ENCODE assay signal across 10 cellular contexts in genomic region chr17:36950027-36950426, GRCh38. TPM values are rescaled to one million over a fixed set of nuclear protein-coding genes. Genes with fewer than 3 reads are reported as not detected.
DNase-seq lines count a peak whose midpoint lies in the region; ATAC-seq lines count a peak whose summit lies in the region.
"Had no signal": no experiment of that assay in that cellular context is flagged by ENCODE, and none has a peak within 500 bp of the region (broad histone marks: within the 10 kb centered on the region; RNA-seq: fewer than 3 reads in every experiment).

No MANE protein-coding gene starts in this region.

- POLR2A ChIA-PET in activated CD4-positive, alpha-beta memory T cell treated with anti-CD3 and anti-CD28 coated beads, Interleukin-2, amount 10 ng/mL, durations not matched to agents 7 days and 5 days (lab: Charles Lee), result interaction anchor here (0.7 to 2.2 kb wide), 6 partner anchors 11 to 409 kb away, joined by 4 to 8 read pairs (median 6); no protein-coding TSS in a partner anchor

- H3K27ac ChIP-seq in iPS-18a (ENCODE audit: low read length), result no peak overlapping the region

- H3K4me3 Mint-ChIP-seq in T-helper 1 cell treated with Interleukin-12 subunit alpha and Interleukin-12 subunit beta and Interleukin-4 antibody, amounts not matched to agents 30 μg/mL and 1 μg/mL, for 36 hours, result peak overlapping the region; percentile 96
- H3K4me3 Mint-ChIP-seq in activated CD4-positive, alpha-beta memory T cell treated with anti-CD3 and anti-CD28 coated beads, Interleukin-2, amount 10 ng/mL, durations not matched to agents 7 days and 5 days, result peak overlapping the region; percentile 91
- H3K4me3 Mint-ChIP-seq in stimulated activated memory B cell treated with anti-CD40 and anti-IgM and Interleukin-4, amounts not matched to agents 10 μg/mL and 1 μg/mL and 100 μg/mL, for 72 hours, result peak overlapping the region; percentile 88

- H3K27me3 Mint-ChIP-seq in T-helper 1 cell treated with Interleukin-12 subunit alpha and Interleukin-12 subunit beta and Interleukin-4 antibody, amounts not matched to agents 30 μg/mL and 1 μg/mL, for 36 hours (ENCODE audit: low read depth), result peaks cover 37% of the 10 kb centered on the region
- peaks cover 31% of the 10 kb centered on the region for H3K27me3 Mint-ChIP-seq in activated CD4-positive, alpha-beta memory T cell treated with anti-CD3 and anti-CD28 coated beads, Interleukin-2, amount 10 ng/mL, durations not matched to agents 7 days and 5 days
- peaks cover 29% of the 10 kb centered on the region for H3K27me3 Mint-ChIP-seq in stimulated activated memory B cell treated with anti-CD40 and anti-IgM and Interleukin-4, amounts not matched to agents 10 μg/mL and 1 μg/mL and 100 μg/mL, for 72 hours

- peaks cover 47% of the 10 kb centered on the region for H3K27me3 ChIP-seq in iPS-18a (ENCODE audit: control insufficient read depth, insufficient read depth, low read length)

- H3K9me3 ChIP-seq in iPS-18a (ENCODE audit: control insufficient read depth, low read depth, low read length), result no peaks in the 10 kb centered on the region

- H3K9me3 Mint-ChIP-seq in T-helper 1 cell treated with Interleukin-12 subunit alpha and Interleukin-12 subunit beta and Interleukin-4 antibody, amounts not matched to agents 30 μg/mL and 1 μg/mL, for 36 hours, result no peaks in the 10 kb centered on the region
- H3K9me3 Mint-ChIP-seq in activated CD4-positive, alpha-beta memory T cell treated with anti-CD3 and anti-CD28 coated beads, Interleukin-2, amount 10 ng/mL, durations not matched to agents 7 days and 5 days, result no peaks in the 10 kb centered on the region
- H3K9me3 Mint-ChIP-seq in stimulated activated memory B cell treated with anti-CD40 and anti-IgM and Interleukin-4, amounts not matched to agents 10 μg/mL and 1 μg/mL and 100 μg/mL, for 72 hours, result no peaks in the 10 kb centered on the region

- peaks cover 34% of the 10 kb centered on the region for H3K36me3 ChIP-seq in iPS-18a (ENCODE audit: control insufficient read depth, low read depth, low read length)

- CTCF ChIA-PET in activated CD4-positive, alpha-beta memory T cell treated with anti-CD3 and anti-CD28 coated beads, Interleukin-2, amount 10 ng/mL, durations not matched to agents 7 days and 5 days (lab: Charles Lee), result interaction anchor here (0.6 to 1.3 kb wide), 2 partner anchors 21 to 97 kb away, joined by 3 read pairs; no protein-coding TSS in a partner anchor

- H3K4me1 Mint-ChIP-seq in T-helper 1 cell treated with Interleukin-12 subunit alpha and Interleukin-12 subunit beta and Interleukin-4 antibody, amounts not matched to agents 30 μg/mL and 1 μg/mL, for 36 hours (ENCODE audit: low read depth), result peaks cover 49% of the 10 kb centered on the region
- peaks cover 52% of the 10 kb centered on the region for H3K4me1 Mint-ChIP-seq in activated CD4-positive, alpha-beta memory T cell treated with anti-CD3 and anti-CD28 coated beads, Interleukin-2, amount 10 ng/mL, durations not matched to agents 7 days and 5 days
- H3K4me1 Mint-ChIP-seq in stimulated activated memory B cell treated with anti-CD40 and anti-IgM and Interleukin-4, amounts not matched to agents 10 μg/mL and 1 μg/mL and 100 μg/mL, for 72 hours, result peaks cover 55% of the 10 kb centered on the region

- peak overlapping the region; percentile 81 for H3K4me3 ChIP-seq in iPS-18a (ENCODE audit: low read length)

- H3K9ac ChIP-seq in iPS-18a (ENCODE audit: low read length), result no peak overlapping the region

- peaks cover 39% of the 10 kb centered on the region for H3K36me3 Mint-ChIP-seq in T-helper 1 cell treated with Interleukin-12 subunit alpha and Interleukin-12 subunit beta and Interleukin-4 antibody, amounts not matched to agents 30 μg/mL and 1 μg/mL, for 36 hours (ENCODE audit: low read depth)
- peaks cover 51% of the 10 kb centered on the region for H3K36me3 Mint-ChIP-seq in activated CD4-positive, alpha-beta memory T cell treated with anti-CD3 and anti-CD28 coated beads, Interleukin-2, amount 10 ng/mL, durations not matched to agents 7 days and 5 days (ENCODE audit: low read depth)
- peaks cover 37% of the 10 kb centered on the region for H3K36me3 Mint-ChIP-seq in stimulated activated memory B cell treated with anti-CD40 and anti-IgM and Interleukin-4, amounts not matched to agents 10 μg/mL and 1 μg/mL and 100 μg/mL, for 72 hours

- no peak for ATAC-seq in stimulated activated memory B cell treated with anti-CD40 and anti-IgM and Interleukin-4, amounts not matched to agents 10 μg/mL and 1 μg/mL and 100 μg/mL, for 72 hours
- no peak for ATAC-seq in GM18870 (IDR thresholded peaks at IDR 0.05; ENCODE audit: unreplicated experiment)
- ATAC-seq in GM21423 (IDR thresholded peaks at IDR 0.05; ENCODE audit: unreplicated experiment), result no peak

- H3K4me1 ChIP-seq in iPS-18a (ENCODE audit: control insufficient read depth, low read depth, low read length), result peaks cover 16% of the 10 kb centered on the region

- no peak overlapping the region for H3K27ac Mint-ChIP-seq in T-helper 1 cell treated with Interleukin-12 subunit alpha and Interleukin-12 subunit beta and Interleukin-4 antibody, amounts not matched to agents 30 μg/mL and 1 μg/mL, for 36 hours
- peak overlapping the region; percentile 89 for H3K27ac Mint-ChIP-seq in activated CD4-positive, alpha-beta memory T cell treated with anti-CD3 and anti-CD28 coated beads, Interleukin-2, amount 10 ng/mL, durations not matched to agents 7 days and 5 days
- peak overlapping the region; percentile 86 for H3K27ac Mint-ChIP-seq in stimulated activated memory B cell treated with anti-CD40 and anti-IgM and Interleukin-4, amounts not matched to agents 10 μg/mL and 1 μg/mL and 100 μg/mL, for 72 hours

- no peak for DNase-seq in T-helper 1 cell
- no peak for DNase-seq in activated CD4-positive, alpha-beta memory T cell treated with anti-CD3 and anti-CD28 coated beads, Interleukin-2, amount 10 ng/mL, durations not matched to agents 7 days and 5 days
- DNase-seq in UCSD-AML1 (lab: John Stamatoyannopoulos, UW; ENCODE audit: unreplicated experiment), result no peak
- DNase-seq: amniotic stem cell, NCI-H510A treated with DMSO at 0.1 percent for 48 hours had no signal

RNA-seq across cellular contexts. Expression of gene AATF, which starts 1.3 kb away (rescaled TPM):
- total RNA-seq in activated CD4-positive, alpha-beta memory T cell treated with anti-CD3 and anti-CD28 coated beads, Interleukin-2, amount 10 ng/mL, durations not matched to agents 7 days and 5 days, result 10 to 100 TPM; 76.7 to 78.8 TPM

RNA-seq across cellular contexts. Expression of gene LHX1, which starts 12.8 kb away (rescaled TPM):
- total RNA-seq in activated CD4-positive, alpha-beta memory T cell treated with anti-CD3 and anti-CD28 coated beads, Interleukin-2, amount 10 ng/mL, durations not matched to agents 7 days and 5 days, result under 1 TPM; 0.18 TPM
